In the genomic region with DNA sequence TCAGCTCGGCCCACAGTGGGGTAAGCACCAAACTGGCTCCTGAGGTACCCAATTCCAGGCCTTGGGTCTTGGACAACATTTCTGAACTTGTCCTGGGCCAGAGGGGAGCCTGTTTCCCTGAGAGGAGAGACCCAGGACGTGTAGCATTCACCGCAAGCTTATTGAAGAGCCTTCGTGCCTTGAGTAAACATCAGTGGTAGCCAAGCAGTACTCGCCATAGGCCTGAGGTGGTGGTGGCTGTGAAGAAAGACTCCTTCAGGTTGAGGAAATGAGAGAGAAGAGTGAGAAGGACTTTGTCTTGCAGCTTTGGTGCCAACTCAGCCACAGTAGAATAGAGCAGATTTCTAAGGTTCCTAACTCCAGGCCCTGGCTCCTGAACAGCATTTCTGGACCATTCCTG, we compare ENCODE assay signal across 26 cellular contexts. TPM values are rescaled to one million over a fixed set of nuclear protein-coding genes. Genes with fewer than 3 reads are reported as not detected.
DNase-seq lines count a peak whose midpoint lies in the region; ATAC-seq, FAIRE-seq and TF ChIP-seq lines count a peak whose summit lies in the region.
"Had no signal": no experiment of that assay in that cellular context is flagged by ENCODE, and none has a peak within 500 bp of the region (broad histone marks: within the 10 kb centered on the region; RNA-seq: fewer than 3 reads in every experiment).

No MANE protein-coding gene starts in this region.

- peaks cover 0 to 2% of the 10 kb centered on the region in 2 donors for H3K9me3 ChIP-seq in left lung
- H3K9me3 ChIP-seq in lung (ENCODE audit: control insufficient read depth in 2 of 2, insufficient read depth in 1 of 2, low read length in 1 of 2) = no peaks in the 10 kb centered on the region
- H3K9me3 ChIP-seq in colonic mucosa = no peaks in the 10 kb centered on the region
- H3K9me3 ChIP-seq: A549 had no signal

- H3K36me3 ChIP-seq in bronchial epithelial cell (ENCODE audit: control insufficient read depth, insufficient read depth, low read length) = no peaks in the 10 kb centered on the region
- no peaks in the 10 kb centered on the region for H3K36me3 ChIP-seq in left lung
- H3K36me3 ChIP-seq in lung (ENCODE audit: control insufficient read depth in 2 of 2, insufficient read depth in 2 of 2, low read length in 2 of 2) = no peaks in the 10 kb centered on the region
- H3K36me3 ChIP-seq in colonic mucosa = no peaks in the 10 kb centered on the region
- H3K36me3 ChIP-seq: BLaER1 treated with 17β-estradiol and CSF1 and Interleukin-3, amounts not matched to agents 10 nM and 100 nM had no signal

- intact Hi-C loops in left lung (cut with DNase I) = no loop called here
- intact Hi-C loops in colonic mucosa (cut with DNase I) = no loop called here

- peak; percentile 92 for FAIRE-seq in bronchial epithelial cell (lab: Jason Lieb, UNC)
- FAIRE-seq: A549, GM12878, GM12892, GM18507, GM19239 had no signal

- ATAC-seq in left lung (peak; percentile 94), lung (ENCODE audit: insufficient read depth, low FRiP score) (peak; percentile 34), GM18870 (IDR thresholded peaks at IDR 0.05; ENCODE audit: unreplicated experiment) (no peak)
- ATAC-seq: A549, GM12878 had no signal

- H3K27me3 ChIP-seq in bronchial epithelial cell (ENCODE audit: control insufficient read depth, insufficient read depth, low read length) = no peaks in the 10 kb centered on the region
- no peaks in the 10 kb centered on the region for H3K27me3 ChIP-seq in left lung
- no peaks in the 10 kb centered on the region for H3K27me3 ChIP-seq in lung (ENCODE audit: control insufficient read depth, insufficient read depth)
- no peaks in the 10 kb centered on the region for H3K27me3 ChIP-seq in colonic mucosa
- H3K27me3 ChIP-seq: BLaER1 treated with 17β-estradiol and CSF1 and Interleukin-3, amounts not matched to agents 10 nM and 100 nM had no signal

- TF ChIP-seq CTCF in bronchial epithelial cell (IDR thresholded peaks at IDR 0.05; ENCODE audit: insufficient read depth, low read length, severe bottlenecking) = no peak
- TF ChIP-seq CTCF in left lung (IDR thresholded peaks at IDR 0.05) = no peak
- no peak for TF ChIP-seq CTCF in lung (IDR thresholded peaks at IDR 0.05; ENCODE audit: control extremely low read depth, extremely low read depth)
- no peak for TF ChIP-seq CTCF in colonic mucosa (IDR thresholded peaks at IDR 0.05)

- no peak overlapping the region for H3K9ac ChIP-seq in colonic mucosa (ENCODE audit: low read depth in 2 of 2, low read length in 2 of 2)
- H3K9ac ChIP-seq: BLaER1 treated with 17β-estradiol and CSF1 and Interleukin-3, amounts not matched to agents 10 nM and 100 nM had no signal

- H3K4me3 ChIP-seq in bronchial epithelial cell (ENCODE audit: low read depth, low read length) = no peak overlapping the region
- H3K4me3 ChIP-seq in left lung = no peak overlapping the region
- no peak overlapping the region for H3K4me3 ChIP-seq in lung
- no peak overlapping the region for H3K4me3 ChIP-seq in colonic mucosa
- H3K4me3 ChIP-seq: A549; BLaER1 treated with 17β-estradiol and CSF1 and Interleukin-3, amounts not matched to agents 10 nM and 100 nM; GM12878 had no signal

- WGBS in lung, 2 donors = 59 to 89% methylated on average over 5 of the region's 5 CpGs

- DNase-seq in bronchial epithelial cell (ENCODE audit: low read depth) (no peak), left lung (no peak), lung (ENCODE audit: low spot score) (no peak), colonic mucosa (no peak), foreskin melanocyte (no peak)
- DNase-seq: AML-193; CD4-positive, alpha-beta memory T cell; CD4-positive, CD25-positive, alpha-beta regulatory T cell; CD8-positive, alpha-beta memory T cell; COR-L47; DMS 273 treated with DMSO at 0.1 percent for 48 hours; DMS153; DMS53; DMS79; DND-41; EL; GDM1 had no signal

- H3K27ac ChIP-seq in left lung = no peak overlapping the region
- no peak overlapping the region for H3K27ac ChIP-seq in lung (ENCODE audit: low read depth in 1 of 2, low read length in 1 of 2)
- H3K27ac ChIP-seq in colonic mucosa = no peak overlapping the region
- H3K27ac ChIP-seq: 22Rv1; A549; BLaER1 treated with 17β-estradiol and CSF1 and Interleukin-3, amounts not matched to agents 10 nM and 100 nM; C4-2B had no signal

- H3K4me1 ChIP-seq in left lung (no peaks in the 10 kb centered on the region), lung (ENCODE audit: control insufficient read depth in 2 of 2, insufficient read depth in 2 of 2, low read length in 2 of 2) (no peaks in the 10 kb centered on the region), colonic mucosa (no peaks in the 10 kb centered on the region)
- H3K4me1 ChIP-seq: A549; BLaER1 treated with 17β-estradiol and CSF1 and Interleukin-3, amounts not matched to agents 10 nM and 100 nM had no signal

RNA-seq across cellular contexts. Expression of a gene that starts 50.2 kb away (rescaled TPM):
- 5.4 and 7.6 TPM in 2 replicates for total RNA-seq in bronchial epithelial cell
- total RNA-seq in left lung = 10 to 100 TPM; 24.7 to 34.4 TPM
- total RNA-seq in lung = 10 to 100 TPM; 19.9 to 64.6 TPM
- 10 to 100 TPM; 37.0 to 67.9 TPM for polyA plus RNA-seq in lung
- total RNA-seq in colonic mucosa = 10 to 100 TPM; 37.7 to 39.4 TPM
